12 cellular contexts compared by ENCODE assay signal in genomic region chr10:59079386-59080226, GRCh38.
DNase-seq lines count a peak whose midpoint lies in the region; ATAC-seq and TF ChIP-seq lines count a peak whose summit lies in the region.
"Had no signal": no experiment of that assay in that cellular context is flagged by ENCODE, and none has a peak within 500 bp of the region (broad histone marks: within the 10 kb centered on the region; RNA-seq: fewer than 3 reads in every experiment).

No MANE protein-coding gene starts in this region.

- POLR2A ChIA-PET in OCI-LY7 (lab: Charles Lee), result interaction anchor here (0.7 to 1.1 kb wide), 4 partner anchors 12 to 115 kb away, joined by 3 to 9 read pairs (median 3); no protein-coding TSS in a partner anchor

- no peaks in the 10 kb centered on the region for H3K9me2 ChIP-seq in OCI-LY7 (ENCODE audit: insufficient read depth, low read length)

- no TSS peak for BruUV-seq in OCI-LY7 (replicated peaks; lab: Mats Ljungman, UMichigan)

- no peaks in the 10 kb centered on the region for H3K9me3 ChIP-seq in OCI-LY7 (ENCODE audit: low read length)
- H3K9me3 ChIP-seq: upper lobe of left lung had no signal

- H3K4me3 ChIP-seq in fibroblast of mammary gland (ENCODE audit: control insufficient read depth, low read depth, low read length) (no peak overlapping the region), OCI-LY7 (ENCODE audit: low read depth, low read length, poor library complexity, severe bottlenecking) (no peak overlapping the region)
- H3K4me3 ChIP-seq: upper lobe of left lung had no signal

- DNase-seq in Caki2 (ENCODE audit: low read depth) (peak; percentile 89), fibroblast of mammary gland (ENCODE audit: low read depth) (peak; percentile 89), pulmonary artery endothelial cell (ENCODE audit: low read depth, low spot score) (peak; percentile 33), OCI-LY7 (ENCODE audit: low spot score) (no peak), COLO668 (lab: John Stamatoyannopoulos, UW; ENCODE audit: unreplicated experiment) (no peak)
- no peak for DNase-seq in activated T-helper 1 cell treated with anti-CD3 and anti-CD28 coated beads, Interleukin-12 subunit alpha, Interleukin-12 subunit beta, Interleukin-2, Interleukin-4 antibody, amounts not matched to agents 30 ng/mL and 10 ng/mL and 1 ng/mL, durations not matched to agents 14 hours and 24 hours and 36 hours (ENCODE audit: low spot score)
- DNase-seq: activated T-cell treated with anti-CD3 and anti-CD28 coated beads, Interleukin-2, amount 50 U/mL, for 48 hours; NCI-H1694; upper lobe of left lung had no signal

- CTCF ChIA-PET in OCI-LY7 (lab: Charles Lee; ENCODE audit: unreplicated experiment), result no interaction called here

- no peaks in the 10 kb centered on the region for H3K4me1 Mint-ChIP-seq in activated T-helper 1 cell treated with anti-CD3 and anti-CD28 coated beads, Interleukin-12 subunit alpha, Interleukin-12 subunit beta, Interleukin-2, Interleukin-4 antibody, amounts not matched to agents 30 ng/mL and 10 ng/mL and 1 ng/mL, durations not matched to agents 14 hours and 24 hours and 36 hours (ENCODE audit: low read depth)

- H3K4me3 Mint-ChIP-seq in activated T-helper 1 cell treated with anti-CD3 and anti-CD28 coated beads, Interleukin-12 subunit alpha, Interleukin-12 subunit beta, Interleukin-2, Interleukin-4 antibody, amounts not matched to agents 30 ng/mL and 10 ng/mL and 1 ng/mL, durations not matched to agents 14 hours and 24 hours and 36 hours, result no peak overlapping the region
- H3K4me3 Mint-ChIP-seq: T-helper 1 cell treated with Interleukin-12 subunit alpha and Interleukin-12 subunit beta and Interleukin-4 antibody, amounts not matched to agents 30 μg/mL and 1 μg/mL, for 36 hours had no signal

- TF ChIP-seq CTCF in fibroblast of mammary gland (conservative IDR thresholded peaks at IDR 0.05; ENCODE audit: control insufficient read depth, insufficient read depth, low read depth, low read length), result no peak
- no peak for TF ChIP-seq CTCF in OCI-LY7 (conservative IDR thresholded peaks at IDR 0.05; ENCODE audit: low read length)

- in situ Hi-C loops in Caki2 (cut with HindIII; ENCODE audit: low pct_unique_long_range_greater_than_20kb, low sequenced_read_pairs), result no loop called here

- no peaks in the 10 kb centered on the region for H3K27me3 Mint-ChIP-seq in activated T-helper 1 cell treated with anti-CD3 and anti-CD28 coated beads, Interleukin-12 subunit alpha, Interleukin-12 subunit beta, Interleukin-2, Interleukin-4 antibody, amounts not matched to agents 30 ng/mL and 10 ng/mL and 1 ng/mL, durations not matched to agents 14 hours and 24 hours and 36 hours (ENCODE audit: insufficient read depth)

- H3K4me2 ChIP-seq in OCI-LY7 (ENCODE audit: low read length), result no peak overlapping the region

- no peak overlapping the region for H2AFZ ChIP-seq in OCI-LY7 (ENCODE audit: low read length)

- no peaks in the 10 kb centered on the region for H3K4me1 ChIP-seq in OCI-LY7 (ENCODE audit: insufficient read depth, low read length, poor library complexity, severe bottlenecking)

- no peak overlapping the region for H3K27ac ChIP-seq in OCI-LY7 (ENCODE audit: low read depth, low read length, poor library complexity, severe bottlenecking)

- no peaks in the 10 kb centered on the region for H3K79me2 ChIP-seq in OCI-LY7 (ENCODE audit: insufficient read depth, low read depth, low read length)

- H3K27ac Mint-ChIP-seq in activated T-helper 1 cell treated with anti-CD3 and anti-CD28 coated beads, Interleukin-12 subunit alpha, Interleukin-12 subunit beta, Interleukin-2, Interleukin-4 antibody, amounts not matched to agents 30 ng/mL and 10 ng/mL and 1 ng/mL, durations not matched to agents 14 hours and 24 hours and 36 hours, result no peak overlapping the region
- H3K27ac Mint-ChIP-seq: T-helper 1 cell treated with Interleukin-12 subunit alpha and Interleukin-12 subunit beta and Interleukin-4 antibody, amounts not matched to agents 30 μg/mL and 1 μg/mL, for 36 hours had no signal

- ATAC-seq in HG03039 (IDR thresholded peaks at IDR 0.05; ENCODE audit: unreplicated experiment), result no peak

- H3K36me3 ChIP-seq in OCI-LY7 (ENCODE audit: insufficient read depth, low read length), result no peaks in the 10 kb centered on the region
- H3K36me3 ChIP-seq: upper lobe of left lung had no signal

- H4K20me1 ChIP-seq in OCI-LY7 (ENCODE audit: insufficient read depth, low read length), result no peaks in the 10 kb centered on the region

- intact Hi-C loops in activated T-helper 1 cell treated with anti-CD3 and anti-CD28 coated beads, Interleukin-12 subunit alpha, Interleukin-12 subunit beta, Interleukin-2, Interleukin-4 antibody, amounts not matched to agents 30 ng/mL and 10 ng/mL and 1 ng/mL, durations not matched to agents 14 hours and 24 hours and 36 hours (cut with micrococcal nuclease), result no loop called here
- intact Hi-C loops in OCI-LY7 (cut with micrococcal nuclease; ENCODE audit: unreplicated experiment), result no loop called here

- H3K9me3 Mint-ChIP-seq in activated T-helper 1 cell treated with anti-CD3 and anti-CD28 coated beads, Interleukin-12 subunit alpha, Interleukin-12 subunit beta, Interleukin-2, Interleukin-4 antibody, amounts not matched to agents 30 ng/mL and 10 ng/mL and 1 ng/mL, durations not matched to agents 14 hours and 24 hours and 36 hours, result no peaks in the 10 kb centered on the region
- H3K9me3 Mint-ChIP-seq: T-helper 1 cell treated with Interleukin-12 subunit alpha and Interleukin-12 subunit beta and Interleukin-4 antibody, amounts not matched to agents 30 μg/mL and 1 μg/mL, for 36 hours had no signal

- H3K36me3 Mint-ChIP-seq in activated T-helper 1 cell treated with anti-CD3 and anti-CD28 coated beads, Interleukin-12 subunit alpha, Interleukin-12 subunit beta, Interleukin-2, Interleukin-4 antibody, amounts not matched to agents 30 ng/mL and 10 ng/mL and 1 ng/mL, durations not matched to agents 14 hours and 24 hours and 36 hours (ENCODE audit: low read depth), result no peaks in the 10 kb centered on the region

TF ChIP-seq in PFSK-1, 5 proteins besides CTCF, POLR2A, EP300 and RAD21:
- TF ChIP-seq FOXP2 (optimal IDR thresholded peaks at IDR 0.05; ENCODE audit: borderline replicate concordance, extremely low read depth, extremely low read length, insufficient read depth), result no peak
- TF ChIP-seq SIN3A (IDR thresholded peaks at IDR 0.05; ENCODE audit: borderline replicate concordance, insufficient read depth, low read length), result 0 out of 2 replicates have a peak, but pooled peaks have one; percentile 38
- TF ChIP-seq TAF1 (IDR thresholded peaks at IDR 0.05; ENCODE audit: borderline replicate concordance, insufficient read depth, low read length), result peak; percentile 18; the same call in 1 of the 2 replicates

Comparison
In these comparisons a context has a peak if more than half of its experiments do, and no peak if none do; other contexts are left out.
1. DNase-seq: peak in Caki2 (single experiment), fibroblast of mammary gland (single experiment) and pulmonary artery endothelial cell (single experiment); none in activated T-helper 1 cell treated with anti-CD3 and anti-CD28 coated beads, Interleukin-12 subunit alpha, Interleukin-12 subunit beta, Interleukin-2, Interleukin-4 antibody, amounts not matched to agents 30 ng/mL and 10 ng/mL and 1 ng/mL, durations not matched to agents 14 hours and 24 hours and 36 hours (single experiment), OCI-LY7 (single experiment) and COLO668 (single experiment).